ENCODE assay signal across 1 cellular context in genomic region chr16:69762843-69763556, GRCh38.
TF ChIP-seq lines count a peak whose summit lies in the region.

No MANE protein-coding gene starts in this region.

TF ChIP-seq in HepG2, 621 proteins besides CTCF, POLR2A, EP300 and RAD21 (continued from another document and continues in another):
- TF ChIP-seq TFDP1 (CRISPR knock-in tag; IDR thresholded peaks at IDR 0.05; ENCODE audit: borderline replicate concordance) = no peak
- no peak for TF ChIP-seq ZNF441 (CRISPR knock-in tag; IDR thresholded peaks at IDR 0.05; ENCODE audit: borderline replicate concordance)
- TF ChIP-seq FOXJ3 (CRISPR knock-in tag; IDR thresholded peaks at IDR 0.05; ENCODE audit: borderline replicate concordance) = peak; percentile 56; the same call in 1 of the 2 replicates
- TF ChIP-seq RAD51 (IDR thresholded peaks at IDR 0.05; ENCODE audit: borderline replicate concordance) = no peak
- TF ChIP-seq MIXL1 (CRISPR knock-in tag; IDR thresholded peaks at IDR 0.05) = 0 out of 2 replicates have a peak, but pooled peaks have one; percentile 14
- no peak for TF ChIP-seq ZNF34 (CRISPR knock-in tag; IDR thresholded peaks at IDR 0.05; ENCODE audit: borderline replicate concordance)
- TF ChIP-seq PHF20 (CRISPR knock-in tag; IDR thresholded peaks at IDR 0.05) = no peak
- 0 out of 2 replicates have a peak, but pooled peaks have one; percentile 33 for TF ChIP-seq ZNF142 (CRISPR knock-in tag; IDR thresholded peaks at IDR 0.05)
- 0 out of 2 replicates have a peak, but pooled peaks have one; percentile 16 for TF ChIP-seq TEF (CRISPR knock-in tag; IDR thresholded peaks at IDR 0.05)
- no peak for TF ChIP-seq ZNF382 (CRISPR knock-in tag; IDR thresholded peaks at IDR 0.05; ENCODE audit: borderline replicate concordance)
- TF ChIP-seq ZSCAN9 (CRISPR knock-in tag; IDR thresholded peaks at IDR 0.05; ENCODE audit: borderline replicate concordance) = no peak
- TF ChIP-seq PAXIP1 (CRISPR knock-in tag; conservative IDR thresholded peaks at IDR 0.05) = no peak
- no peak for TF ChIP-seq AHDC1 (CRISPR knock-in tag; IDR thresholded peaks at IDR 0.05; ENCODE audit: borderline replicate concordance)
- TF ChIP-seq CHCHD3 (CRISPR knock-in tag; IDR thresholded peaks at IDR 0.05) = 0 out of 2 replicates have a peak, but pooled peaks have one; percentile 25
- no peak for TF ChIP-seq ZNF564 (CRISPR knock-in tag; IDR thresholded peaks at IDR 0.05)
- no peak for TF ChIP-seq TGIF2 (CRISPR knock-in tag; IDR thresholded peaks at IDR 0.05)
- TF ChIP-seq ZNF879 (CRISPR knock-in tag; IDR thresholded peaks at IDR 0.05) = no peak
- no peak for TF ChIP-seq GRHL1 (CRISPR knock-in tag; conservative IDR thresholded peaks at IDR 0.05)
- no peak for TF ChIP-seq HDAC6 (IDR thresholded peaks at IDR 0.05; ENCODE audit: low read depth, low read length)
- TF ChIP-seq PBX3 (CRISPR knock-in tag; IDR thresholded peaks at IDR 0.05; ENCODE audit: borderline replicate concordance) = no peak
- no peak for TF ChIP-seq ZNF10 (CRISPR knock-in tag; IDR thresholded peaks at IDR 0.05; ENCODE audit: borderline replicate concordance, low read depth)
- TF ChIP-seq POGZ (CRISPR knock-in tag; IDR thresholded peaks at IDR 0.05) = no peak
- no peak for TF ChIP-seq FOXA1 (IDR thresholded peaks at IDR 0.05)
- peak; percentile 27; the same call in 1 of the 2 replicates for TF ChIP-seq FOXA1 (CRISPR knock-in tag; IDR thresholded peaks at IDR 0.05)
- TF ChIP-seq KDM5A (IDR thresholded peaks at IDR 0.05; ENCODE audit: borderline replicate concordance, low read length) = no peak
- TF ChIP-seq SAP130 (CRISPR knock-in tag; IDR thresholded peaks at IDR 0.05; ENCODE audit: low read depth) = 0 out of 2 replicates have a peak, but pooled peaks have one; percentile 33
- 0 out of 2 replicates have a peak, but pooled peaks have one; percentile 10 for TF ChIP-seq IRX3 (CRISPR knock-in tag; IDR thresholded peaks at IDR 0.05; ENCODE audit: borderline replicate concordance, low read depth)
- TF ChIP-seq ZNF614 (CRISPR knock-in tag; IDR thresholded peaks at IDR 0.05; ENCODE audit: borderline replicate concordance) = 0 out of 2 replicates have a peak, but pooled peaks have one; percentile 56
- TF ChIP-seq KLF6 (CRISPR knock-in tag; IDR thresholded peaks at IDR 0.05) = peak; percentile 35; the same call in 1 of the 2 replicates
- TF ChIP-seq HMG20A (CRISPR knock-in tag; IDR thresholded peaks at IDR 0.05; ENCODE audit: borderline replicate concordance) = no peak
- peak; percentile 28; the same call in 1 of the 2 replicates for TF ChIP-seq IKZF5 (CRISPR knock-in tag; IDR thresholded peaks at IDR 0.05)
- TF ChIP-seq ZNF792 (CRISPR knock-in tag; IDR thresholded peaks at IDR 0.05) = 0 out of 2 replicates have a peak, but pooled peaks have one; percentile 20
- TF ChIP-seq ZNF709 (CRISPR knock-in tag; IDR thresholded peaks at IDR 0.05) = no peak
- TF ChIP-seq ZNF572 (CRISPR knock-in tag; IDR thresholded peaks at IDR 0.05) = no peak
- no peak for TF ChIP-seq CCDC6 (CRISPR knock-in tag; IDR thresholded peaks at IDR 0.05)
- no peak for TF ChIP-seq FLYWCH1 (CRISPR knock-in tag; IDR thresholded peaks at IDR 0.05)
